Comparison of ENCODE assay signal across 16 cellular contexts in genomic region chr5:101306391-101307137, GRCh38.
DNase-seq lines count a peak whose midpoint lies in the region; ATAC-seq, FAIRE-seq and TF ChIP-seq lines count a peak whose summit lies in the region.
"Had no signal": no experiment of that assay in that cellular context is flagged by ENCODE, and none has a peak within 500 bp of the region (broad histone marks: within the 10 kb centered on the region; RNA-seq: fewer than 3 reads in every experiment).

No MANE protein-coding gene starts in this region.

- H3K4me3 Mint-ChIP-seq in mesothelial cell of epicardium, result no peak overlapping the region
- H3K4me3 Mint-ChIP-seq: activated CD8-positive, alpha-beta T cell treated with anti-CD3 and anti-CD28 coated beads, Interleukin-2, amount 10 ng/mL, durations not matched to agents 7 days and 5 days; activated naive CD4-positive, alpha-beta T cell treated with anti-CD3 and anti-CD28 coated beads, Interleukin-2, amount 50 U/mL, for 24 hours; naive thymus-derived CD4-positive, alpha-beta T cell; T-helper 17 cell had no signal

- peak; percentile 28 for DNase-seq in HT1080 (ENCODE audit: low read depth)
- DNase-seq in NCI-H2196 (lab: John Stamatoyannopoulos, UW; ENCODE audit: unreplicated experiment), result peak; percentile 51
- DNase-seq in astrocyte of the spinal cord (ENCODE audit: low read depth, low spot score), result peak; percentile 5
- no peak for DNase-seq in mesothelial cell of epicardium (ENCODE audit: low spot score in 2 of 2, unreplicated experiment in 2 of 2)
- no peak for DNase-seq in NCI-H226
- DNase-seq: activated CD8-positive, alpha-beta T cell treated with anti-CD3 and anti-CD28 coated beads, Interleukin-2, amount 10 ng/mL, durations not matched to agents 7 days and 5 days; GF-D8; naive thymus-derived CD4-positive, alpha-beta T cell; T-helper 17 cell; transverse colon had no signal

- no peaks in the 10 kb centered on the region for H3K4me1 Mint-ChIP-seq in mesothelial cell of epicardium
- H3K4me1 Mint-ChIP-seq: activated naive CD4-positive, alpha-beta T cell treated with anti-CD3 and anti-CD28 coated beads, Interleukin-2, amount 50 U/mL, for 24 hours; naive thymus-derived CD4-positive, alpha-beta T cell; T-helper 17 cell had no signal

- TF ChIP-seq CTCF in astrocyte of the spinal cord (IDR thresholded peaks at IDR 0.05; ENCODE audit: low read depth, low read length) (no peak), mesothelial cell of epicardium (IDR thresholded peaks at IDR 0.05; ENCODE audit: unreplicated experiment) (no peak)

- in situ Hi-C loops in astrocyte of the spinal cord (cut with HindIII; ENCODE audit: low sequenced_read_pairs), result no loop called here

- no peaks in the 10 kb centered on the region for H3K36me3 Mint-ChIP-seq in mesothelial cell of epicardium
- H3K36me3 Mint-ChIP-seq: activated naive CD4-positive, alpha-beta T cell treated with anti-CD3 and anti-CD28 coated beads, Interleukin-2, amount 50 U/mL, for 24 hours; naive thymus-derived CD4-positive, alpha-beta T cell had no signal

- H3K4me3 ChIP-seq in astrocyte of the spinal cord (ENCODE audit: low read depth, low read length), result no peak overlapping the region
- H3K4me3 ChIP-seq: transverse colon had no signal

- ATAC-seq in HG03442 (IDR thresholded peaks at IDR 0.05; ENCODE audit: unreplicated experiment), result no peak
- no peak for ATAC-seq in HG03469 (IDR thresholded peaks at IDR 0.05; ENCODE audit: unreplicated experiment)
- ATAC-seq: activated CD8-positive, alpha-beta T cell treated with anti-CD3 and anti-CD28 coated beads, Interleukin-2, amount 10 ng/mL, durations not matched to agents 7 days and 5 days; naive thymus-derived CD4-positive, alpha-beta T cell; T-helper 17 cell had no signal

- no peak overlapping the region for H3K27ac Mint-ChIP-seq in mesothelial cell of epicardium
- H3K27ac Mint-ChIP-seq: activated CD8-positive, alpha-beta T cell treated with anti-CD3 and anti-CD28 coated beads, Interleukin-2, amount 10 ng/mL, durations not matched to agents 7 days and 5 days; activated naive CD4-positive, alpha-beta T cell treated with anti-CD3 and anti-CD28 coated beads, Interleukin-2, amount 50 U/mL, for 24 hours; naive thymus-derived CD4-positive, alpha-beta T cell; T-helper 17 cell had no signal

- H3K27me3 Mint-ChIP-seq in mesothelial cell of epicardium (ENCODE audit: low read depth), result no peaks in the 10 kb centered on the region
- H3K27me3 Mint-ChIP-seq: activated naive CD4-positive, alpha-beta T cell treated with anti-CD3 and anti-CD28 coated beads, Interleukin-2, amount 50 U/mL, for 24 hours; naive thymus-derived CD4-positive, alpha-beta T cell; T-helper 17 cell had no signal

- peak; percentile 6 for FAIRE-seq in A204.1 (lab: Jason Lieb, UNC)
- FAIRE-seq: colon, islet of Langerhans had no signal

- no peaks in the 10 kb centered on the region for H3K9me3 Mint-ChIP-seq in mesothelial cell of epicardium

Comparison
In these comparisons a context has a peak if more than half of its experiments do, and no peak if none do; other contexts are left out.
1. DNase-seq: peak in HT1080 (single experiment), NCI-H2196 (single experiment) and astrocyte of the spinal cord (single experiment); none in mesothelial cell of epicardium (0 of 2) and NCI-H226 (single experiment).